Comparison of ENCODE assay signal across 19 cellular contexts in genomic region chr19:17312481-17313113, GRCh38. TPM values are rescaled to one million over a fixed set of nuclear protein-coding genes. Genes with fewer than 3 reads are reported as not detected.
DNase-seq lines count a peak whose midpoint lies in the region; ATAC-seq and TF ChIP-seq lines count a peak whose summit lies in the region.
"Had no signal": no experiment of that assay in that cellular context is flagged by ENCODE, and none has a peak within 500 bp of the region (broad histone marks: within the 10 kb centered on the region; RNA-seq: fewer than 3 reads in every experiment).

No MANE protein-coding gene starts in this region.

- peak overlapping the region; percentile 24 to 43; a peak in 3 of 4 replicates for H3K4me3 ChIP-seq in HCT116 (replicated peaks in 1 of 2; ENCODE audit: low read depth in 1 of 2, low read length in 2 of 2)
- no peak overlapping the region for H3K4me3 ChIP-seq in Panc1 (ENCODE audit: low read depth in 2 of 2, low read length in 2 of 2)
- no peak overlapping the region for H3K4me3 ChIP-seq in smooth muscle cell
- no peak overlapping the region for H3K4me3 ChIP-seq in transverse colon
- H3K4me3 ChIP-seq: uterus had no signal

- POLR2A ChIA-PET in HCT116 (lab: Charles Lee), result no interaction called here
- POLR2A ChIA-PET in Panc1 (lab: Charles Lee), result no interaction called here

- no peak overlapping the region for H2AFZ ChIP-seq in HCT116 (ENCODE audit: low read depth, low read length, poor library complexity, severe bottlenecking)
- H2AFZ ChIP-seq in smooth muscle cell (ENCODE audit: low read depth), result no peak overlapping the region

- H3K4me1 ChIP-seq in HCT116 (ENCODE audit: control insufficient read depth in 1 of 2, insufficient read depth in 2 of 2, low read length in 2 of 2) (peaks cover 37 to 56% of the 10 kb centered on the region in 2 experiments), Panc1 (ENCODE audit: control insufficient read depth, insufficient read depth, low read length) (peaks cover 23% of the 10 kb centered on the region), smooth muscle cell (ENCODE audit: low read depth) (peaks cover 9% of the 10 kb centered on the region), transverse colon (peaks cover 11 to 40% (median 22%) of the 10 kb centered on the region in 4 donors)

- intact Hi-C loops in HCT116 (cut with micrococcal nuclease), result no loop called here
- intact Hi-C loops in Panc1 (cut with micrococcal nuclease; ENCODE audit: unreplicated experiment), result no loop called here
- intact Hi-C loops in transverse colon (cut with DNase I; ENCODE audit: low total_unique reads), result no loop called here

- H3K4me2 ChIP-seq in HCT116 (ENCODE audit: low read length) (peak overlapping the region; percentile 99), smooth muscle cell (peak overlapping the region; percentile 8)

- ATAC-seq in HCT116 (no peak), Panc1 (no peak), GM18498 (IDR thresholded peaks at IDR 0.05; ENCODE audit: unreplicated experiment) (no peak)
- ATAC-seq: CD8-positive, alpha-beta T cell; T-helper 17 cell had no signal

- no peak for DNase-seq in HCT116 (ENCODE audit: low read depth, low spot score)
- DNase-seq in Panc1 (ENCODE audit: low read depth, low spot score), result no peak
- DNase-seq in epithelial cell of prostate (ENCODE audit: low read depth, low spot score), result no peak
- DNase-seq in smooth muscle cell (lab: John Stamatoyannopoulos, UW; ENCODE audit: unreplicated experiment), result no peak
- no peak for DNase-seq in stimulated activated CD4-positive, alpha-beta T cell treated with anti-CD3 and anti-CD28 coated beads, Interleukin-15, amount 100 ng/mL, for 24 hours
- no peak for DNase-seq in transverse colon
- DNase-seq: activated CD4-positive, alpha-beta T cell treated with anti-CD3 and anti-CD28 coated beads for 48 hours; CD8-positive, alpha-beta T cell; effector CD8-positive, alpha-beta T cell; GF-D8; NCI-H1105; NCI-H2029; NCI-H345; OCI-M1; retina; stimulated activated CD4-positive, alpha-beta T cell treated with anti-CD3 and anti-CD28 coated beads, Interleukin-12 subunit alpha, Interleukin-12 subunit beta, amount 100 ng/mL, for 4 hours; T-helper 17 cell; uterus had no signal

- H3K27ac ChIP-seq in HCT116 (ENCODE audit: low read depth, low read length) (peak overlapping the region; percentile 77), Panc1 (ENCODE audit: low read length) (peak overlapping the region; percentile 63), epithelial cell of prostate (peak overlapping the region; percentile 73), smooth muscle cell (ENCODE audit: low read depth) (peak overlapping the region; percentile 93), transverse colon (no peak overlapping the region)
- H3K27ac ChIP-seq: uterus had no signal

- no peak for TF ChIP-seq EP300 in transverse colon (IDR thresholded peaks at IDR 0.05; ENCODE audit: low read depth)

- TF ChIP-seq CTCF in HCT116 (IDR thresholded peaks at IDR 0.05 in 2 of 3, conservative IDR thresholded peaks at IDR 0.05 in 1 of 3; ENCODE audit: borderline replicate concordance in 1 of 3, insufficient read depth in 1 of 3, low read depth in 2 of 3, low read length in 2 of 3), result no peak
- TF ChIP-seq CTCF in Panc1 (IDR thresholded peaks at IDR 0.05), result no peak
- no peak for TF ChIP-seq CTCF in smooth muscle cell (IDR thresholded peaks at IDR 0.05; ENCODE audit: borderline replicate concordance, insufficient read depth, poor library complexity, severe bottlenecking)
- TF ChIP-seq CTCF in transverse colon (IDR thresholded peaks at IDR 0.05), result no peak

- TF ChIP-seq RAD21 in HCT116 (IDR thresholded peaks at IDR 0.05; ENCODE audit: low read depth), result no peak

- H3K36me3 ChIP-seq in HCT116 (ENCODE audit: control insufficient read depth in 1 of 2, insufficient read depth in 2 of 2, low read length in 2 of 2) (peaks cover 8 to 19% of the 10 kb centered on the region in 2 experiments), Panc1 (ENCODE audit: control insufficient read depth, insufficient read depth, low read length) (peaks cover 7% of the 10 kb centered on the region), smooth muscle cell (ENCODE audit: low read depth) (no peaks in the 10 kb centered on the region), transverse colon (peaks cover 0 to 20% (median 9%) of the 10 kb centered on the region in 4 donors)
- H3K36me3 ChIP-seq: uterus had no signal

- H3K9me2 ChIP-seq in HCT116 (ENCODE audit: insufficient read depth), result no peaks in the 10 kb centered on the region

- H3K79me2 ChIP-seq in HCT116 (ENCODE audit: insufficient read depth, low read length) (peaks cover 47% of the 10 kb centered on the region), smooth muscle cell (ENCODE audit: low read depth) (peaks cover 36% of the 10 kb centered on the region)

- no peaks in the 10 kb centered on the region for H3K27me3 ChIP-seq in HCT116 (ENCODE audit: insufficient read depth, low read length)
- H3K27me3 ChIP-seq in Panc1 (ENCODE audit: control insufficient read depth, insufficient read depth, low read length), result no peaks in the 10 kb centered on the region
- H3K27me3 ChIP-seq in smooth muscle cell (ENCODE audit: low read depth), result no peaks in the 10 kb centered on the region
- H3K27me3 ChIP-seq in transverse colon, result no peaks in the 10 kb centered on the region
- H3K27me3 ChIP-seq: uterus had no signal

- TF ChIP-seq POLR2A in HCT116 (IDR thresholded peaks at IDR 0.05; ENCODE audit: borderline replicate concordance, extremely low read depth, insufficient read depth, insufficient read length) (no peak), transverse colon (IDR thresholded peaks at IDR 0.05) (no peak)

- CTCF ChIA-PET in HCT116 (lab: Charles Lee) (interaction anchor here (0.6 kb wide), 1 partner anchor 21 kb away, joined by 3 read pairs; no protein-coding TSS in a partner anchor), Panc1 (lab: Charles Lee) (interaction anchor here (0.5 kb wide), 1 partner anchor 27 kb away, joined by 10 read pairs; no protein-coding TSS in a partner anchor)

- H4K20me1 ChIP-seq in HCT116 (ENCODE audit: insufficient read depth) (no peaks in the 10 kb centered on the region), smooth muscle cell (ENCODE audit: low read depth) (peaks cover 39% of the 10 kb centered on the region)

- H3F3A ChIP-seq in smooth muscle cell (ENCODE audit: low read depth), result peaks cover under 1% of the 10 kb centered on the region

- in situ Hi-C loops in Panc1 (cut with HindIII; ENCODE audit: low pct_unique_long_range_greater_than_20kb, low sequenced_read_pairs), result no loop called here
- in situ Hi-C loops in transverse colon (cut with MboI; ENCODE audit: low pct_ligation_motif_present in 1 of 4, low pct_unique_long_range_greater_than_20kb in 1 of 4, low sequenced_read_pairs in 3 of 4), result no loop called here

- no peaks in the 10 kb centered on the region for H3K9me3 ChIP-seq in HCT116 (ENCODE audit: control insufficient read depth in 1 of 2, insufficient read depth in 1 of 2, low read depth in 1 of 2, low read length in 2 of 2)
- no peaks in the 10 kb centered on the region for H3K9me3 ChIP-seq in Panc1 (ENCODE audit: control insufficient read depth, insufficient read depth, low read depth, low read length)
- H3K9me3 ChIP-seq in smooth muscle cell (replicated peaks; ENCODE audit: low read depth), result no peaks in the 10 kb centered on the region
- H3K9me3 ChIP-seq in transverse colon, result no peaks in the 10 kb centered on the region
- H3K9me3 ChIP-seq: uterus had no signal

- H3K9ac ChIP-seq in HCT116 (ENCODE audit: low read length) (peak overlapping the region; percentile 64), smooth muscle cell (ENCODE audit: low read depth) (peak overlapping the region; percentile 75)

- WGBS in smooth muscle cell (ENCODE audit: low lambda C conversion rate), result 87% methylated on average over 12 of the region's 12 CpGs
- 87% methylated on average over 10 of the region's 12 CpGs; no CpG with 5 or more reads in 1 of the 2 donors for WGBS in transverse colon (ENCODE audit: low coverage in 1 of 2), 2 donors

- no TSS peak for BruUV-seq in HCT116 (replicated peaks; lab: Mats Ljungman, UMichigan)
- BruUV-seq in Panc1 (replicated peaks; lab: Mats Ljungman, UMichigan), result no TSS peak

- RAD21 ChIA-PET in HCT116 (lab: Charles Lee; ENCODE audit: low non-redundant PET in 1 of 2, low total read pairs in 2 of 2, uncharacterized antibody in 2 of 2, unreplicated experiment in 2 of 2), result interaction anchor here in 1 of 2 experiments (0.8 kb wide), 1 partner anchor 20 kb away, joined by 4 read pairs; no protein-coding TSS in a partner anchor

TF ChIP-seq in HCT116, 20 proteins besides CTCF, POLR2A, EP300 and RAD21:
- 0 out of 2 replicates have a peak, but pooled peaks have one; percentile 2 for TF ChIP-seq POLR2AphosphoS5 (IDR thresholded peaks at IDR 0.05; ENCODE audit: low read depth, low read length)
- TF ChIP-seq ELF1 (IDR thresholded peaks at IDR 0.05; ENCODE audit: borderline replicate concordance, low read depth), result no peak

RNA-seq across cellular contexts. Expression of gene DDA1, which starts 3.2 kb away (rescaled TPM):
- total RNA-seq in HCT116 (2021; ENCODE audit: unreplicated experiment) (68.6 TPM), Panc1 (2021; ENCODE audit: unreplicated experiment) (56.0 TPM), smooth muscle cell (26.5 and 26.9 TPM in 2 replicates), transverse colon (10 to 100 TPM; 20.6 to 98.1 (median 22.0) TPM)
- 65.0 and 72.6 TPM in 2 replicates for polyA plus RNA-seq in HCT116 (2012)
- polyA plus RNA-seq in Panc1 (2012; ENCODE audit: insufficient read length), result 84.8 TPM
- 51.8 and 72.4 TPM in 2 replicates for polyA plus RNA-seq in smooth muscle cell

RNA-seq across cellular contexts. Expression of gene MRPL34, which starts 6.9 kb away (rescaled TPM):
- total RNA-seq in HCT116 (2021; ENCODE audit: unreplicated experiment) (114 TPM), Panc1 (2021; ENCODE audit: unreplicated experiment) (87.7 TPM), smooth muscle cell (32.0 and 67.2 TPM in 2 replicates), transverse colon (100 to 1,000 TPM; 243 to 390 (median 272) TPM)
- polyA plus RNA-seq in HCT116 (2012), result 53.8 and 68.6 TPM in 2 replicates
- polyA plus RNA-seq in Panc1 (2012; ENCODE audit: insufficient read length), result 94.2 TPM
- polyA plus RNA-seq in smooth muscle cell, result 78.6 and 84.2 TPM in 2 replicates

RNA-seq across cellular contexts. Expression of gene ABHD8, which starts 9.4 kb away (rescaled TPM):
- total RNA-seq in HCT116 (2021; ENCODE audit: unreplicated experiment) (5.2 TPM), Panc1 (2021; ENCODE audit: unreplicated experiment) (19.6 TPM), smooth muscle cell (6.1 and 9.2 TPM in 2 replicates), transverse colon (10 to 100 TPM in 1 of 4 donors, 1 to 10 TPM in 3; 6.0 to 14.1 (median 9.1) TPM)
- polyA plus RNA-seq in HCT116 (2012), result 4.5 and 6.2 TPM in 2 replicates
- polyA plus RNA-seq in Panc1 (2012; ENCODE audit: insufficient read length), result 30.1 TPM
- 15.1 and 16.6 TPM in 2 replicates for polyA plus RNA-seq in smooth muscle cell

RNA-seq across cellular contexts. Expression of gene ANO8, which starts 22.1 kb away (rescaled TPM):
- 22.9 TPM for total RNA-seq in HCT116 (2021; ENCODE audit: unreplicated experiment)
- 14.9 and 16.5 TPM in 2 replicates for polyA plus RNA-seq in HCT116 (2012)
- 13.5 TPM for total RNA-seq in Panc1 (2021; ENCODE audit: unreplicated experiment)
- 15.2 TPM for polyA plus RNA-seq in Panc1 (2012; ENCODE audit: insufficient read length)
- 6.4 and 8.0 TPM in 2 replicates for total RNA-seq in smooth muscle cell
- 1.3 and 2.4 TPM in 2 replicates for polyA plus RNA-seq in smooth muscle cell
- total RNA-seq in transverse colon, result 10 to 100 TPM in 2 of 4 donors, 1 to 10 TPM in 2; 6.7 to 73.0 (median 10.3) TPM

RNA-seq across cellular contexts. Expression of gene GTPBP3, which starts 24.8 kb away (rescaled TPM):
- 73.0 TPM for total RNA-seq in HCT116 (2021; ENCODE audit: unreplicated experiment)
- 36.5 and 41.5 TPM in 2 replicates for polyA plus RNA-seq in HCT116 (2012)
- total RNA-seq in Panc1 (2021; ENCODE audit: unreplicated experiment), result 35.3 TPM
- polyA plus RNA-seq in Panc1 (2012; ENCODE audit: insufficient read length), result 33.2 TPM
- total RNA-seq in smooth muscle cell, result 11.7 and 16.5 TPM in 2 replicates
- 19.6 and 23.3 TPM in 2 replicates for polyA plus RNA-seq in smooth muscle cell
- total RNA-seq in transverse colon, result 100 to 1,000 TPM in 1 of 4 donors, 10 to 100 TPM in 3; 24.7 to 206 (median 30.5) TPM

Comparison
In these comparisons a context has a peak if more than half of its experiments do, and no peak if none do; other contexts are left out.
1. H3K27ac ChIP-seq: peak in HCT116 (single experiment), Panc1 (single experiment), epithelial cell of prostate (single experiment) and smooth muscle cell (single experiment); none in transverse colon (0 of 4).
2. H3K4me3 ChIP-seq: peak in HCT116 (2 of 2); none in Panc1 (0 of 2), smooth muscle cell (single experiment) and transverse colon (0 of 4).